16 cellular contexts compared by ENCODE assay signal in genomic region chr20:10381477-10381876, GRCh38. TPM values are rescaled to one million over a fixed set of nuclear protein-coding genes. Genes with fewer than 3 reads are reported as not detected.
DNase-seq lines count a peak whose midpoint lies in the region; ATAC-seq and TF ChIP-seq lines count a peak whose summit lies in the region.
"Had no signal": no experiment of that assay in that cellular context is flagged by ENCODE, and none has a peak within 500 bp of the region (broad histone marks: within the 10 kb centered on the region; RNA-seq: fewer than 3 reads in every experiment).

No MANE protein-coding gene starts in this region.

- no peaks in the 10 kb centered on the region for H3K36me3 ChIP-seq in A673 (ENCODE audit: insufficient read depth, low read length, poor library complexity, severe bottlenecking)
- no peaks in the 10 kb centered on the region for H3K36me3 ChIP-seq in OCI-LY7 (ENCODE audit: insufficient read depth, low read length)
- H3K36me3 ChIP-seq in aorta (ENCODE audit: control insufficient read depth in 1 of 2, insufficient read depth in 2 of 2, low read length in 1 of 2), result no peaks in the 10 kb centered on the region
- no peaks in the 10 kb centered on the region for H3K36me3 ChIP-seq in mesenchymal stem cell (ENCODE audit: control insufficient read depth in 1 of 2, insufficient read depth in 2 of 2, low read depth in 1 of 2, low read length in 2 of 2)
- H3K36me3 ChIP-seq: gastroesophageal sphincter, HAP-1 had no signal

- WGBS in aorta, 2 donors, result 74% methylated on average over 2 of the region's 2 CpGs
- WGBS in mesenchymal stem cell, result no CpG with 5 or more reads among the region's 2 CpGs

- no peaks in the 10 kb centered on the region for H3K27me3 ChIP-seq in A673 (replicated peaks; ENCODE audit: insufficient read depth, low read depth, low read length, poor library complexity)
- no peaks in the 10 kb centered on the region for H3K27me3 ChIP-seq in aorta (ENCODE audit: control insufficient read depth in 1 of 2, insufficient read depth in 2 of 2, low read length in 1 of 2)
- H3K27me3 ChIP-seq in mesenchymal stem cell (ENCODE audit: control insufficient read depth in 1 of 2, insufficient read depth in 1 of 2, low read length in 2 of 2), result no peaks in the 10 kb centered on the region
- H3K27me3 ChIP-seq: gastroesophageal sphincter had no signal

- no TSS peak for BruUV-seq in A673 (replicated peaks; lab: Mats Ljungman, UMichigan)
- BruUV-seq in OCI-LY7 (replicated peaks; lab: Mats Ljungman, UMichigan), result no TSS peak

- H3K9me3 ChIP-seq in A673 (ENCODE audit: low read depth, low read length, poor library complexity, severe bottlenecking), result no peaks in the 10 kb centered on the region
- H3K9me3 ChIP-seq in OCI-LY7 (ENCODE audit: low read length), result no peaks in the 10 kb centered on the region
- no peaks in the 10 kb centered on the region for H3K9me3 ChIP-seq in aorta (ENCODE audit: control insufficient read depth, low read length)
- no peaks in the 10 kb centered on the region for H3K9me3 ChIP-seq in mesenchymal stem cell (ENCODE audit: control insufficient read depth, low read length)
- H3K9me3 ChIP-seq: gastroesophageal sphincter, HAP-1 had no signal

- 0 out of 2 replicates have a peak, but pooled peaks have one; percentile 24 for TF ChIP-seq CTCF in A673 (conservative IDR thresholded peaks at IDR 0.05; ENCODE audit: low read depth, low read length)
- peak; percentile 19 for TF ChIP-seq CTCF in GM13977 (IDR thresholded peaks at IDR 0.05; ENCODE audit: extremely low read depth, insufficient read depth, missing control alignments)
- TF ChIP-seq CTCF in OCI-LY7 (conservative IDR thresholded peaks at IDR 0.05; ENCODE audit: low read length), result peak; percentile 38; the same call in 1 of the 2 replicates
- TF ChIP-seq CTCF in epithelial cell of proximal tubule (conservative IDR thresholded peaks at IDR 0.05; ENCODE audit: low read depth, low read length), result peak; percentile 26

- no peaks in the 10 kb centered on the region for H3K9me2 ChIP-seq in OCI-LY7 (ENCODE audit: insufficient read depth, low read length)

- no peak for ATAC-seq in GM18861 (IDR thresholded peaks at IDR 0.05; ENCODE audit: unreplicated experiment)
- ATAC-seq in aorta (ENCODE audit: low FRiP score), result no peak
- ATAC-seq: activated T-cell treated with anti-CD3 and anti-CD28 coated beads, Interleukin-2, amount 50 U/mL, for 4 hours; gastroesophageal sphincter had no signal

- no peak overlapping the region for H3K14ac ChIP-seq in mesenchymal stem cell (ENCODE audit: low read length in 2 of 2)

- intact Hi-C loops in A673 (cut with micrococcal nuclease; ENCODE audit: unreplicated experiment), result no loop called here
- intact Hi-C loops in OCI-LY7 (cut with micrococcal nuclease; ENCODE audit: unreplicated experiment), result no loop called here
- intact Hi-C loops in aorta (cut with DNase I), result no loop called here

- DNase-seq in A673 (ENCODE audit: low spot score) (peak; percentile 36), GM13977 (ENCODE audit: low spot score) (no peak), OCI-LY7 (ENCODE audit: low spot score) (no peak), epithelial cell of proximal tubule (ENCODE audit: low read depth) (no peak), aorta (no peak), mesenchymal stem cell (no peak), MV-4-11 (lab: John Stamatoyannopoulos, UW) (no peak)
- DNase-seq: activated naive CD8-positive, alpha-beta T cell treated with anti-CD3 and anti-CD28 coated beads, Interleukin-2, amount 10 ng/mL, durations not matched to agents 7 days and 5 days; activated T-cell treated with anti-CD3 and anti-CD28 coated beads, Interleukin-2, amount 50 U/mL, for 4 hours; NCI-H1105; NCI-H2171 treated with DMSO at 0.1 percent for 48 hours had no signal

- H3K9ac ChIP-seq in mesenchymal stem cell (ENCODE audit: low read length), result no peak overlapping the region

- H3K23ac ChIP-seq in mesenchymal stem cell (ENCODE audit: low read length in 2 of 2), result no peak overlapping the region

- H3K79me2 ChIP-seq in OCI-LY7 (ENCODE audit: insufficient read depth, low read depth, low read length), result no peaks in the 10 kb centered on the region

- H2AFZ ChIP-seq in OCI-LY7 (ENCODE audit: low read length) (no peak overlapping the region), mesenchymal stem cell (ENCODE audit: low read depth, low read length) (no peak overlapping the region)

- no peak overlapping the region for H2BK12ac ChIP-seq in mesenchymal stem cell (ENCODE audit: low read length in 2 of 2)

- H3K79me1 ChIP-seq in mesenchymal stem cell (replicated peaks; ENCODE audit: low read length, poor library complexity, severe bottlenecking), result no peaks in the 10 kb centered on the region

- no peak overlapping the region for H3K18ac ChIP-seq in mesenchymal stem cell (ENCODE audit: low read depth in 1 of 2, low read length in 2 of 2)

- POLR2A ChIA-PET in A673 (lab: Charles Lee; ENCODE audit: low non-redundant PET), result no interaction called here
- POLR2A ChIA-PET in OCI-LY7 (lab: Charles Lee), result interaction anchor here (0.7 kb wide), 1 partner anchor 185 kb away, joined by 3 read pairs; no protein-coding TSS in a partner anchor

- H2BK15ac ChIP-seq in mesenchymal stem cell (ENCODE audit: low read depth, poor library complexity, severe bottlenecking), result no peak overlapping the region

- no peak overlapping the region for H2AK5ac ChIP-seq in mesenchymal stem cell (ENCODE audit: low read length, severe bottlenecking)

- no peak overlapping the region for H3K4ac ChIP-seq in mesenchymal stem cell (ENCODE audit: low read depth in 1 of 2, low read length in 2 of 2)

- no peak overlapping the region for H4K91ac ChIP-seq in mesenchymal stem cell (ENCODE audit: low read length)

- in situ Hi-C loops in GM13977 (cut with MboI; ENCODE audit: low pct_unique_long_range_greater_than_20kb, low sequenced_read_pairs, unreplicated experiment), result no loop called here

- no peak overlapping the region for H2BK120ac ChIP-seq in mesenchymal stem cell (ENCODE audit: low read depth, low read length)

- no peak overlapping the region for H2BK5ac ChIP-seq in mesenchymal stem cell (ENCODE audit: low read depth, low read length, poor library complexity, severe bottlenecking)

- no peak overlapping the region for H4K8ac ChIP-seq in mesenchymal stem cell (ENCODE audit: low read length)

- H3K4me1 ChIP-seq in A673 (ENCODE audit: insufficient read depth, low read length, poor library complexity, severe bottlenecking), result no peaks in the 10 kb centered on the region
- H3K4me1 ChIP-seq in OCI-LY7 (ENCODE audit: insufficient read depth, low read length, poor library complexity, severe bottlenecking), result no peaks in the 10 kb centered on the region
- H3K4me1 ChIP-seq in aorta (ENCODE audit: control insufficient read depth in 1 of 2, insufficient read depth in 2 of 2, low read length in 2 of 2), result no peaks in the 10 kb centered on the region
- no peaks in the 10 kb centered on the region for H3K4me1 ChIP-seq in mesenchymal stem cell (ENCODE audit: control insufficient read depth, insufficient read depth, low read depth, low read length)
- H3K4me1 ChIP-seq: gastroesophageal sphincter, HAP-1 had no signal

- H3K4me3 ChIP-seq in A673 (ENCODE audit: low read depth, low read length, poor library complexity, severe bottlenecking) (no peak overlapping the region), OCI-LY7 (ENCODE audit: low read depth, low read length, poor library complexity, severe bottlenecking) (no peak overlapping the region), epithelial cell of proximal tubule (ENCODE audit: low read depth, low read length) (no peak overlapping the region), aorta (ENCODE audit: low read length in 2 of 2) (no peak overlapping the region), mesenchymal stem cell (ENCODE audit: insufficient read depth in 1 of 2, low read depth in 1 of 2, low read length in 2 of 2) (no peak overlapping the region)
- H3K4me3 ChIP-seq: gastroesophageal sphincter, HAP-1, lung, SK-N-MC had no signal

- CTCF ChIA-PET in A673 (lab: Charles Lee), result interaction anchor here (0.7 kb wide), 1 partner anchor 403 kb away, joined by 3 read pairs; no protein-coding TSS in a partner anchor
- CTCF ChIA-PET in OCI-LY7 (lab: Charles Lee; ENCODE audit: unreplicated experiment), result no interaction called here

- no peak overlapping the region for H3K4me2 ChIP-seq in OCI-LY7 (ENCODE audit: low read length)
- no peak overlapping the region for H3K4me2 ChIP-seq in mesenchymal stem cell (ENCODE audit: low read length, poor library complexity, severe bottlenecking)

- H3K27ac ChIP-seq in A673 (ENCODE audit: low read depth, low read length, poor library complexity, severe bottlenecking) (no peak overlapping the region), OCI-LY7 (ENCODE audit: low read depth, low read length, poor library complexity, severe bottlenecking) (no peak overlapping the region), aorta (ENCODE audit: low read depth in 1 of 2, low read length in 2 of 2) (no peak overlapping the region), mesenchymal stem cell (ENCODE audit: low read length, poor library complexity, severe bottlenecking) (no peak overlapping the region)
- H3K27ac ChIP-seq: gastroesophageal sphincter, SK-N-MC had no signal

- H4K20me1 ChIP-seq in OCI-LY7 (ENCODE audit: insufficient read depth, low read length), result no peaks in the 10 kb centered on the region

RNA-seq across cellular contexts. Expression of gene MKKS, which starts 52.5 kb away (rescaled TPM):
- total RNA-seq in A673 (2021), result 29.2 and 31.9 TPM in 2 replicates
- 1.0 and 1.4 TPM in 2 replicates for total RNA-seq in OCI-LY7 (2014; rRNA removed; shearing (Covaris generic))
- 5.6 and 5.9 TPM in 2 replicates for total RNA-seq in OCI-LY7 (2022)
- 5.1 and 8.8 TPM in 2 replicates for total RNA-seq in epithelial cell of proximal tubule
- 10 to 100 TPM; 12.0 to 15.3 TPM for total RNA-seq in aorta
- 10 to 100 TPM; 18.5 to 19.4 TPM for polyA plus RNA-seq in aorta
- 8.4 TPM for polyA plus RNA-seq in mesenchymal stem cell (2013, experiment 1 of 2)
- polyA plus RNA-seq in mesenchymal stem cell (2013, experiment 2 of 2), result 9.5 TPM

RNA-seq across cellular contexts. Expression of gene SLX4IP, which starts 53.6 kb away (rescaled TPM):
- total RNA-seq in A673 (2021) (8.5 and 9.8 TPM in 2 replicates), OCI-LY7 (2022) (8.7 and 9.2 TPM in 2 replicates), epithelial cell of proximal tubule (2.2 and 2.6 TPM in 2 replicates), aorta (1 to 10 TPM; 3.5 to 5.6 TPM)
- 3.4 and 4.1 TPM in 2 replicates for total RNA-seq in OCI-LY7 (2014; rRNA removed; shearing (Covaris generic))
- 1 to 10 TPM; 1.4 to 3.0 TPM for polyA plus RNA-seq in aorta
- polyA plus RNA-seq in mesenchymal stem cell (2013, experiment 1 of 2), result 1.6 TPM
- polyA plus RNA-seq in mesenchymal stem cell (2013, experiment 2 of 2), result 1.6 TPM
